ENCODE assay signal across 2 cellular contexts in genomic region chr2:25606892-25607291, GRCh38.
TF ChIP-seq lines count a peak whose summit lies in the region.

No MANE protein-coding gene starts in this region.

TF ChIP-seq in GM12878, 131 proteins besides CTCF, POLR2A, EP300 and RAD21 (continued from another document):
- TF ChIP-seq ZBTB4 (CRISPR knock-in tag; IDR thresholded peaks at IDR 0.05) (no peak), SIN3A (IDR thresholded peaks at IDR 0.05; ENCODE audit: low read depth, low read length) (no peak), PML (IDR thresholded peaks at IDR 0.05; ENCODE audit: low read length) (no peak), ASH2L (IDR thresholded peaks at IDR 0.05; ENCODE audit: borderline replicate concordance, low read depth) (no peak), MXI1 (IDR thresholded peaks at IDR 0.05; ENCODE audit: low read depth, low read length) (no peak), BCL3 (IDR thresholded peaks at IDR 0.05; ENCODE audit: borderline replicate concordance, insufficient read depth, low read depth, low read length, poor library complexity, severe bottlenecking) (no peak), ZBED1 (IDR thresholded peaks at IDR 0.05; ENCODE audit: borderline replicate concordance) (no peak), CREB1 (IDR thresholded peaks at IDR 0.05; ENCODE audit: low read depth) (no peak), RBBP5 (conservative IDR thresholded peaks at IDR 0.05) (no peak), SREBF1 (IDR thresholded peaks at IDR 0.05; ENCODE audit: low read length) (no peak), PKNOX1 (IDR thresholded peaks at IDR 0.05) (peak; percentile 90), DPF2 (IDR thresholded peaks at IDR 0.05) (no peak), RFX5 (IDR thresholded peaks at IDR 0.05; ENCODE audit: low read depth, low read length) (no peak), MYC (IDR thresholded peaks at IDR 0.05; ENCODE audit: insufficient read depth, insufficient read length, insufficient replicate concordance, low read length, severe bottlenecking) (no peak), RELB (IDR thresholded peaks at IDR 0.05; ENCODE audit: low read depth) (no peak), IRF4 (IDR thresholded peaks at IDR 0.05; ENCODE audit: low read depth, low read length) (no peak)

TF ChIP-seq in liver, 16 proteins besides CTCF, POLR2A, EP300 and RAD21 (continued from another document):
- no peak for TF ChIP-seq ZBTB33 (IDR thresholded peaks at IDR 0.05)
- no peak for TF ChIP-seq JUND (IDR thresholded peaks at IDR 0.05)
- no peak for TF ChIP-seq EGR1 (IDR thresholded peaks at IDR 0.05; ENCODE audit: low read depth in 2 of 2)
- TF ChIP-seq NR2F2 (IDR thresholded peaks at IDR 0.05), result no peak
- no peak for TF ChIP-seq GABPA (IDR thresholded peaks at IDR 0.05 in 1 of 2, conservative IDR thresholded peaks at IDR 0.05 in 1 of 2)
- no peak for TF ChIP-seq FOXA2 (IDR thresholded peaks at IDR 0.05)
- no peak for TF ChIP-seq MAX (IDR thresholded peaks at IDR 0.05)
- TF ChIP-seq ATF3 (IDR thresholded peaks at IDR 0.05), result no peak
- no peak for TF ChIP-seq YY1 (IDR thresholded peaks at IDR 0.05)
